Comparison of ENCODE assay signal across 29 cellular contexts in genomic region chr5:96128204-96128864, GRCh38.
DNase-seq lines count a peak whose midpoint lies in the region; ATAC-seq, FAIRE-seq and TF ChIP-seq lines count a peak whose summit lies in the region.
"Had no signal": no experiment of that assay in that cellular context is flagged by ENCODE, and none has a peak within 500 bp of the region (broad histone marks: within the 10 kb centered on the region; RNA-seq: fewer than 3 reads in every experiment).

No MANE protein-coding gene starts in this region.

- H3K9me3 ChIP-seq in HEK293 (ENCODE audit: control insufficient read depth, insufficient read depth, low read depth, low read length) (no peaks in the 10 kb centered on the region), vagina (no peaks in the 10 kb centered on the region)
- H3K9me3 ChIP-seq: BLaER1 treated with 17β-estradiol and CSF1 and Interleukin-3, amounts not matched to agents 10 nM and 100 nM; SJCRH30 had no signal

- peak; percentile 21 for FAIRE-seq in islet of Langerhans (lab: Jason Lieb, UNC)
- FAIRE-seq: A204.1, GM12891, GM19239, K562 had no signal

- POLR2A ChIA-PET in HEK293 (lab: Yijun Ruan, JAX), result no interaction called here

- H3K4me3 Mint-ChIP-seq in mesothelial cell of epicardium, result no peak overlapping the region
- H3K4me3 Mint-ChIP-seq: CD4-positive, alpha-beta memory T cell; T-cell had no signal

- no peak for TF ChIP-seq CTCF in HEK293 (tag by site-specific recombination; IDR thresholded peaks at IDR 0.05)
- no peak for TF ChIP-seq CTCF in mesothelial cell of epicardium (IDR thresholded peaks at IDR 0.05; ENCODE audit: unreplicated experiment)
- TF ChIP-seq CTCF in vagina (IDR thresholded peaks at IDR 0.05), result no peak

- H3K27ac Mint-ChIP-seq in mesothelial cell of epicardium, result peak overlapping the region; percentile 11
- H3K27ac Mint-ChIP-seq: CD4-positive, alpha-beta memory T cell; T-cell had no signal

- ATAC-seq in HG03521 (IDR thresholded peaks at IDR 0.05; ENCODE audit: unreplicated experiment) (no peak), GM19035 (IDR thresholded peaks at IDR 0.05; ENCODE audit: unreplicated experiment) (no peak), HG02885 (IDR thresholded peaks at IDR 0.05; ENCODE audit: poor library complexity, unreplicated experiment) (no peak)
- ATAC-seq: K562, Right ventricle myocardium inferior, T-cell had no signal

- H3K27me3 Mint-ChIP-seq in mesothelial cell of epicardium (ENCODE audit: low read depth), result no peaks in the 10 kb centered on the region

- DNase-seq in mesothelial cell of epicardium (ENCODE audit: low spot score in 2 of 2, unreplicated experiment in 2 of 2), result no peak
- DNase-seq in vagina (ENCODE audit: extremely low spot score in 2 of 2), result no peak
- DNase-seq: AML-193; CD4-positive, alpha-beta memory T cell; COR-L47; DMS79; GF-D8; HCEC 1CT; Kasumi-1; MV-4-11; NCI-H1105 treated with DMSO at 0.1 percent for 48 hours; NCI-H146; NCI-H1930; NCI-H2107; NCI-H524; NCI-H774; SJCRH30; T-cell had no signal

- H3K4me3 ChIP-seq in HEK293 (ENCODE audit: low read depth, low read length) (no peak overlapping the region), vagina (no peak overlapping the region)
- H3K4me3 ChIP-seq: BLaER1 treated with 17β-estradiol and CSF1 and Interleukin-3, amounts not matched to agents 10 nM and 100 nM; K562; SJCRH30 had no signal

- peaks cover 30% of the 10 kb centered on the region for H3K4me1 Mint-ChIP-seq in mesothelial cell of epicardium
- H3K4me1 Mint-ChIP-seq: CD4-positive, alpha-beta memory T cell; T-cell had no signal

- no peak for TF ChIP-seq POLR2A in vagina (IDR thresholded peaks at IDR 0.05)

- no peaks in the 10 kb centered on the region for H3K36me3 ChIP-seq in HEK293 (ENCODE audit: control insufficient read depth in 2 of 2, insufficient read depth in 1 of 2, low read length in 2 of 2)
- no peaks in the 10 kb centered on the region for H3K36me3 ChIP-seq in vagina
- H3K36me3 ChIP-seq: BLaER1 treated with 17β-estradiol and CSF1 and Interleukin-3, amounts not matched to agents 10 nM and 100 nM; SJCRH30 had no signal

- H3K27ac ChIP-seq in HEK293 (ENCODE audit: extremely low read depth, low read depth, low read length) (no peak overlapping the region), vagina (peak overlapping the region; percentile 42)
- H3K27ac ChIP-seq: BLaER1 treated with 17β-estradiol and CSF1 and Interleukin-3, amounts not matched to agents 10 nM and 100 nM; SJCRH30 had no signal

- no peaks in the 10 kb centered on the region for H3K36me3 Mint-ChIP-seq in mesothelial cell of epicardium
- H3K36me3 Mint-ChIP-seq: CD4-positive, alpha-beta memory T cell; T-cell had no signal

- H3K27me3 ChIP-seq in vagina, result no peaks in the 10 kb centered on the region
- H3K27me3 ChIP-seq: BLaER1 treated with 17β-estradiol and CSF1 and Interleukin-3, amounts not matched to agents 10 nM and 100 nM; SJCRH30 had no signal

- intact Hi-C loops in vagina (cut with DNase I), result no loop called here

- H3K9me3 Mint-ChIP-seq in mesothelial cell of epicardium, result no peaks in the 10 kb centered on the region
- H3K9me3 Mint-ChIP-seq: CD4-positive, alpha-beta memory T cell; T-cell had no signal

- CTCF ChIA-PET in HEK293 (lab: Yijun Ruan, JAX), result interaction anchor here (0.7 to 0.8 kb wide), 2 partner anchors 21 to 689 kb away, joined by 3 to 5 read pairs; no protein-coding TSS in a partner anchor

- peaks cover 7% of the 10 kb centered on the region; the same call in 1 of the 2 replicates for H3K4me1 ChIP-seq in HEK293 (ENCODE audit: control insufficient read depth, insufficient read depth, low read length)
- H3K4me1 ChIP-seq in vagina, result peaks cover 18% of the 10 kb centered on the region
- H3K4me1 ChIP-seq: BLaER1 treated with 17β-estradiol and CSF1 and Interleukin-3, amounts not matched to agents 10 nM and 100 nM; SJCRH30 had no signal

TF ChIP-seq in HEK293, 187 proteins besides CTCF, POLR2A, EP300 and RAD21:
- TF ChIP-seq ZBTB20 (tag by site-specific recombination; IDR thresholded peaks at IDR 0.05), result peak; percentile 34; the same call in 1 of the 2 replicates
- TF ChIP-seq MZF1 (tag by site-specific recombination; IDR thresholded peaks at IDR 0.05; ENCODE audit: borderline replicate concordance), result no peak
